ENCODE assay signal across 10 cellular contexts in genomic region chr1:2108213-2108876, GRCh38. TPM values are rescaled to one million over a fixed set of nuclear protein-coding genes. Genes with fewer than 3 reads are reported as not detected.
A peak's percentile ranks its signal among the peaks of the same experiment; 100 is the strongest.
DNase-seq lines count a peak whose midpoint lies in the region; ATAC-seq, FAIRE-seq and TF ChIP-seq lines count a peak whose summit lies in the region.
"Had no signal": no experiment of that assay in that cellular context is flagged by ENCODE, and none has a peak within 500 bp of the region (broad histone marks: within the 10 kb centered on the region; RNA-seq: fewer than 3 reads in every experiment).

No MANE protein-coding gene starts in this region.

- no peak overlapping the region for H2AK5ac ChIP-seq in mesendoderm (ENCODE audit: low read length)

- H4K5ac ChIP-seq in mesendoderm (ENCODE audit: low read length), result no peak overlapping the region

- ATAC-seq in GM19452 (IDR thresholded peaks at IDR 0.05; ENCODE audit: unreplicated experiment), result no peak
- ATAC-seq: mucosa of descending colon had no signal

- TF ChIP-seq EP300 in sigmoid colon (IDR thresholded peaks at IDR 0.05), result no peak

- H3K27me3 ChIP-seq in mesendoderm (ENCODE audit: insufficient read depth, low read length, poor library complexity) (no peaks in the 10 kb centered on the region), sigmoid colon (peaks cover 0 to 16% (median 0%) of the 10 kb centered on the region in 3 donors)

- H3K4me3 ChIP-seq in mesendoderm (ENCODE audit: low read length), result no peak overlapping the region
- no peak overlapping the region for H3K4me3 ChIP-seq in sigmoid colon
- H3K4me3 ChIP-seq: mucosa of descending colon had no signal

- H3K18ac ChIP-seq in mesendoderm (ENCODE audit: low read length), result no peak overlapping the region

- TF ChIP-seq POLR2A in sigmoid colon (IDR thresholded peaks at IDR 0.05), result no peak

- H3K79me2 ChIP-seq in mesendoderm (ENCODE audit: control insufficient read depth, insufficient read depth, low read length), result no peaks in the 10 kb centered on the region

- H2BK15ac ChIP-seq in mesendoderm (replicated peaks; ENCODE audit: low read depth), result no peak overlapping the region

- H2BK120ac ChIP-seq in mesendoderm (ENCODE audit: low read depth, low read length), result no peak overlapping the region

- H3K36me3 ChIP-seq in mesendoderm (ENCODE audit: control insufficient read depth, insufficient read depth, low read length), result no peaks in the 10 kb centered on the region
- H3K36me3 ChIP-seq in sigmoid colon, result no peaks in the 10 kb centered on the region

- FAIRE-seq in D721Med (lab: Jason Lieb, UNC), result no peak

- DNase-seq in D721Med (ENCODE audit: insufficient read length, low spot score), result peak; percentile 36
- DNase-seq in HuH-7.5 (ENCODE audit: low spot score), result peak; percentile 76
- peak; percentile 76 for DNase-seq in cerebellar cortex (ENCODE audit: low spot score)
- DNase-seq in mesendoderm, result peak; percentile 87
- DNase-seq in DMS153 treated with DMSO at 0.1 percent for 48 hours (lab: John Stamatoyannopoulos, UW; ENCODE audit: unreplicated experiment), result no peak
- DNase-seq in sigmoid colon, result no peak
- no peak for DNase-seq in LoVo (ENCODE audit: low spot score)
- DNase-seq: activated naive CD8-positive, alpha-beta T cell treated with anti-CD3 and anti-CD28 coated beads, Interleukin-2, amount 10 ng/mL, durations not matched to agents 7 days and 5 days had no signal

- no peak overlapping the region for H3K27ac ChIP-seq in mesendoderm (ENCODE audit: low read depth, low read length)
- no peak overlapping the region for H3K27ac ChIP-seq in sigmoid colon

- H3K79me1 ChIP-seq in mesendoderm (ENCODE audit: low read length), result no peaks in the 10 kb centered on the region

- no peak overlapping the region for H3K4ac ChIP-seq in mesendoderm (ENCODE audit: low read depth, low read length)

- intact Hi-C loops in sigmoid colon (cut with DNase I), result no loop called here

- H3K56ac ChIP-seq in mesendoderm (ENCODE audit: low read length), result no peak overlapping the region

- no peak overlapping the region for H2BK5ac ChIP-seq in mesendoderm (ENCODE audit: low read length)

- H3K23ac ChIP-seq in mesendoderm (ENCODE audit: low read length), result no peak overlapping the region

- WGBS in mesendoderm (ENCODE audit: extremely low coverage, insufficient coverage, low lambda C conversion rate), result no CpG with 5 or more reads among the region's 33 CpGs
- WGBS in sigmoid colon, 2 donors, result 88 to 90% methylated on average over 33 of the region's 33 CpGs

- H4K8ac ChIP-seq in mesendoderm (ENCODE audit: low read depth, low read length), result no peak overlapping the region

- H3K9me3 ChIP-seq in sigmoid colon, result no peaks in the 10 kb centered on the region
- H3K9me3 ChIP-seq: mucosa of descending colon had no signal

- no peak overlapping the region for H3K4me2 ChIP-seq in mesendoderm (ENCODE audit: low read length)

- H3K9ac ChIP-seq in mesendoderm (ENCODE audit: low read length), result no peak overlapping the region

- TF ChIP-seq CTCF in D721Med (IDR thresholded peaks at IDR 0.05; ENCODE audit: insufficient read depth, missing control alignments), result peak; percentile 40
- no peak for TF ChIP-seq CTCF in sigmoid colon (IDR thresholded peaks at IDR 0.05)

- H3K4me1 ChIP-seq in mesendoderm (ENCODE audit: control insufficient read depth, low read depth, low read length) (no peaks in the 10 kb centered on the region), sigmoid colon (no peaks in the 10 kb centered on the region)

RNA-seq across cellular contexts. Expression of gene PRKCZ, which starts 58.1 kb away (rescaled TPM):
- 19.4 TPM for polyA plus RNA-seq in mesendoderm (2013, experiment 1 of 2)
- polyA plus RNA-seq in mesendoderm (2013, experiment 2 of 2), result 19.8 TPM
- total RNA-seq in sigmoid colon, result 1 to 10 TPM; 1.4 to 4.8 (median 3.7) TPM
- polyA plus RNA-seq in sigmoid colon, result 10 to 100 TPM; 37.7 to 52.9 (median 37.8) TPM

Comparison
In these comparisons a context has a peak if more than half of its experiments do, and no peak if none do; other contexts are left out.
1. DNase-seq: peak in D721Med (single experiment), HuH-7.5 (single experiment), cerebellar cortex (single experiment) and mesendoderm (single experiment); none in DMS153 treated with DMSO at 0.1 percent for 48 hours (single experiment), sigmoid colon (single experiment) and LoVo (single experiment).